Comparison of ENCODE assay signal across 23 cellular contexts in the genomic region with DNA sequence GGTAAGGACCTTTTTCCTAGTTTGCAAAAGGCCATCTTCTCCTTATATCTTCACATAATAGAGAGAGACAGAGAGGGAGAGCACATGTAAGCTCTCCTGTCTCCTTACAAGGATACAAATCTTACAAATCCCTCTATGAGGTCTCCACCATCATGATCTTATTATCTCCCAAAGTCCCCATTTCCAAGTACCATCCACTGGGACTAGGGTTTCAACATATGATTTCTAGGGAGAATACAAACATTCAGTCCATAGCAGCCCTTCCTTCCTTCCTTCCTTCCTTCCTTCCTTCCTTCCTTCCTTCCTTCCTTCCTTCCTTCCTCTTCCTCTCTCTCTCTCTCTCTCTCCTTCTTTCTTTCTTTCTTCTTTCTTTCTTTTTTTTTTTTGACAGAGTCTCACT.
DNase-seq lines count a peak whose midpoint lies in the region; ATAC-seq and TF ChIP-seq lines count a peak whose summit lies in the region.
"Had no signal": no experiment of that assay in that cellular context is flagged by ENCODE, and none has a peak within 500 bp of the region (broad histone marks: within the 10 kb centered on the region; RNA-seq: fewer than 3 reads in every experiment).

No MANE protein-coding gene starts in this region.

- no peak overlapping the region for H3K4me3 ChIP-seq in BLaER1
- peak overlapping the region; percentile 9; the same call in 1 of the 2 replicates for H3K4me3 ChIP-seq in SK-N-MC
- H3K4me3 ChIP-seq in Peyer's patch = no peak overlapping the region
- H3K4me3 ChIP-seq: GM12878 had no signal

- no peaks in the 10 kb centered on the region for H3K36me3 Mint-ChIP-seq in activated T-cell treated with anti-CD3 and anti-CD28 coated beads, Interleukin-2, amount 50 U/mL, for 72 hours (ENCODE audit: insufficient read depth in 2 of 2)
- H3K36me3 Mint-ChIP-seq: CD14-positive monocyte; CD4-positive, alpha-beta memory T cell; CD4-positive, CD25-positive, alpha-beta regulatory T cell; CD8-positive, alpha-beta memory T cell had no signal

- no peak for TF ChIP-seq CTCF in Peyer's patch (IDR thresholded peaks at IDR 0.05)

- H3K4me2 ChIP-seq in BLaER1 = 0 out of 2 replicates have a peak overlapping the region, but pooled peaks have one; percentile 24

- no peaks in the 10 kb centered on the region for H3K4me1 Mint-ChIP-seq in activated T-cell treated with anti-CD3 and anti-CD28 coated beads, Interleukin-2, amount 50 U/mL, for 72 hours (ENCODE audit: low read depth)
- H3K4me1 Mint-ChIP-seq: B cell; CD14-positive monocyte; CD4-positive, alpha-beta memory T cell; CD4-positive, CD25-positive, alpha-beta regulatory T cell; CD8-positive, alpha-beta memory T cell had no signal

- peaks cover 10% of the 10 kb centered on the region for H3K9me3 ChIP-seq in BLaER1
- H3K9me3 ChIP-seq in SK-N-MC (ENCODE audit: low read depth, low read length) = no peaks in the 10 kb centered on the region
- no peaks in the 10 kb centered on the region for H3K9me3 ChIP-seq in Peyer's patch

- no peaks in the 10 kb centered on the region for H3K27me3 Mint-ChIP-seq in activated T-cell treated with anti-CD3 and anti-CD28 coated beads, Interleukin-2, amount 50 U/mL, for 72 hours (ENCODE audit: low read depth)
- H3K27me3 Mint-ChIP-seq: B cell; CD4-positive, alpha-beta memory T cell; CD4-positive, CD25-positive, alpha-beta regulatory T cell; CD8-positive, alpha-beta memory T cell had no signal

- H3K9me3 Mint-ChIP-seq in activated T-cell treated with anti-CD3 and anti-CD28 coated beads, Interleukin-2, amount 50 U/mL, for 72 hours = peaks cover 0 to 2% of the 10 kb centered on the region in 2 donors

- H4K20me1 ChIP-seq in BLaER1 = no peaks in the 10 kb centered on the region

- no peak overlapping the region for H3K4me3 Mint-ChIP-seq in activated T-cell treated with anti-CD3 and anti-CD28 coated beads, Interleukin-2, amount 50 U/mL, for 72 hours
- H3K4me3 Mint-ChIP-seq: B cell; CD14-positive monocyte; CD4-positive, alpha-beta memory T cell; CD4-positive, CD25-positive, alpha-beta regulatory T cell; CD8-positive, alpha-beta memory T cell had no signal

- no peaks in the 10 kb centered on the region for H3K4me1 ChIP-seq in BLaER1
- H3K4me1 ChIP-seq in Peyer's patch = no peaks in the 10 kb centered on the region

- H3K36me3 ChIP-seq in BLaER1 (no peaks in the 10 kb centered on the region), SK-N-MC (ENCODE audit: insufficient read depth, low read length) (no peaks in the 10 kb centered on the region), Peyer's patch (no peaks in the 10 kb centered on the region)

- H3K27ac Mint-ChIP-seq in activated T-cell treated with anti-CD3 and anti-CD28 coated beads, Interleukin-2, amount 50 U/mL, for 72 hours = peak overlapping the region; percentile 61
- H3K27ac Mint-ChIP-seq: B cell; CD14-positive monocyte; CD4-positive, alpha-beta memory T cell; CD4-positive, CD25-positive, alpha-beta regulatory T cell; CD8-positive, alpha-beta memory T cell had no signal

- DNase-seq in activated T-cell treated with anti-CD3 and anti-CD28 coated beads, Interleukin-2, amount 50 U/mL, for 72 hours = no peak
- no peak for DNase-seq in activated T-cell treated with anti-CD3 and anti-CD28 coated beads, Interleukin-2, amount 50 U/mL, for 48 hours
- DNase-seq in SK-N-MC (ENCODE audit: low read depth, low spot score) (peak; percentile 90), Peyer's patch (no peak)
- DNase-seq: 8988T; AML-193; C1 segment of cervical spinal cord; CD4-positive, alpha-beta memory T cell; CD4-positive, CD25-positive, alpha-beta regulatory T cell; CD8-positive, alpha-beta memory T cell; COR-L47; DMS 273 treated with DMSO at 0.1 percent for 48 hours; DMS153; DMS53; DMS79; DND-41; EL; GDM1 had no signal

- no peak overlapping the region for H3K27ac ChIP-seq in BLaER1
- H3K27ac ChIP-seq in SK-N-MC = peak overlapping the region; percentile 95
- no peak overlapping the region for H3K27ac ChIP-seq in Peyer's patch

- ATAC-seq in activated T-cell treated with anti-CD3 and anti-CD28 coated beads, Interleukin-2, amount 50 U/mL, for 72 hours (replicated peaks in 1 of 2) = no peak
- ATAC-seq in GM21723 (IDR thresholded peaks at IDR 0.05; ENCODE audit: unreplicated experiment) = no peak
- ATAC-seq: GM12878 had no signal

- H3K9ac ChIP-seq in BLaER1 (no peak overlapping the region), SK-N-MC (ENCODE audit: insufficient read length) (peak overlapping the region; percentile 65)

- H3K27me3 ChIP-seq in BLaER1 (no peaks in the 10 kb centered on the region), Peyer's patch (no peaks in the 10 kb centered on the region)

- no peak for TF ChIP-seq POLR2A in Peyer's patch (IDR thresholded peaks at IDR 0.05)
